1 cellular context compared by ENCODE assay signal in the genomic region with DNA sequence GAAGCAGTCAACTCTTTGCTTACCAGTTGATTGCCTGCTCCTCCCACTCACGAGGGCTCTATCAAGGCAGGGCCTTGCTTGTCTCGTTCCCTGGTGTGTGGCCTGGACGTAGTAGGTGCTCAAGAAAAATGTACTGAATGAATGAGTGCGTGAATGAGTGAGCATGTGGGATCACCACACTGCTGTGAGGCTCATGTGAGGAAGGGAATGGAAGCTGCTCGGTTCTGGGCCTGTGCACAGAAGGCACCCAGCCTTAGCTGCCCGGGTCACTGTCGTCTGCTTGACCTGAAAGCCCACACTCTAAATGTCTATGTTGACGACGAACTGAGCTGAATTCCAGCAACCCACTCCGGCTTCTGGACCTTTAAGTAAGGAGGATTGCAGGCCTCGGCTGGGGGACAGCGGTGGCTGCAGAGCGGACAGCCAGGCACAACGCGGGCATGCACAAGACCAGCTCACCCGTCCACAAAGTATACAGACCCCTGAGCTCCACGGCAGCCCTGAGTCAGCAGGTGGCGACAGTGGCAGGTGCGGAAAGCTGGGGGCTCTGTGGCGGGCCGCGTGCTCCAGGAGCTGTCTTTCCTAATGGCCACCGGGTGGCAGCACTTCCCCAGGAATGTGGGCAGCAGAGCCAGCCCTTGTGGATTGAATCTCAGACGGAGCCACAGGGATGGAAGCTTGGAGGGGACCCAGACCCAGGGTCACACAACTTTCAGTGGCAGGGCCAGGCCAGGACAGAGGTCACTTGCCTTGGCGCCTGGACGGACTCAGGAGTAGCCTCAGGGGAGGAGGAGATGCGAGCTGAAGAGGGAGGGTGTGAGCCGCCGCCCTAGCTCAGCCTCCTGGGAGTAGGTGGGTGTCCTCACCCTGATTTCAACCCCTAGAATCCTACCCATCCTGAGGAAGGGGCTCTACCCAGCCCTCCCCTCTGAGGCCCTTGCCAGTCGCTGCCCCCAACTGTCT.
TF ChIP-seq lines count a peak whose summit lies in the region.

No MANE protein-coding gene starts in this region.

TF ChIP-seq in GM12878, 131 proteins besides CTCF, POLR2A, EP300 and RAD21 (continued from another document):
- TF ChIP-seq, protein P1, sequence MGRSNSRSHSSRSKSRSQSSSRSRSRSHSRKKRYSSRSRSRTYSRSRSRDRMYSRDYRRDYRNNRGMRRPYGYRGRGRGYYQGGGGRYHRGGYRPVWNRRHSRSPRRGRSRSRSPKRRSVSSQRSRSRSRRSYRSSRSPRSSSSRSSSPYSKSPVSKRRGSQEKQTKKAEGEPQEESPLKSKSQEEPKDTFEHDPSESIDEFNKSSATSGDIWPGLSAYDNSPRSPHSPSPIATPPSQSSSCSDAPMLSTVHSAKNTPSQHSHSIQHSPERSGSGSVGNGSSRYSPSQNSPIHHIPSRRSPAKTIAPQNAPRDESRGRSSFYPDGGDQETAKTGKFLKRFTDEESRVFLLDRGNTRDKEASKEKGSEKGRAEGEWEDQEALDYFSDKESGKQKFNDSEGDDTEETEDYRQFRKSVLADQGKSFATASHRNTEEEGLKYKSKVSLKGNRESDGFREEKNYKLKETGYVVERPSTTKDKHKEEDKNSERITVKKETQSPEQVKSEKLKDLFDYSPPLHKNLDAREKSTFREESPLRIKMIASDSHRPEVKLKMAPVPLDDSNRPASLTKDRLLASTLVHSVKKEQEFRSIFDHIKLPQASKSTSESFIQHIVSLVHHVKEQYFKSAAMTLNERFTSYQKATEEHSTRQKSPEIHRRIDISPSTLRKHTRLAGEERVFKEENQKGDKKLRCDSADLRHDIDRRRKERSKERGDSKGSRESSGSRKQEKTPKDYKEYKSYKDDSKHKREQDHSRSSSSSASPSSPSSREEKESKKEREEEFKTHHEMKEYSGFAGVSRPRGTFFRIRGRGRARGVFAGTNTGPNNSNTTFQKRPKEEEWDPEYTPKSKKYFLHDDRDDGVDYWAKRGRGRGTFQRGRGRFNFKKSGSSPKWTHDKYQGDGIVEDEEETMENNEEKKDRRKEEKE (IDR thresholded peaks at IDR 0.05) = no peak
- TF ChIP-seq LARP7 (IDR thresholded peaks at IDR 0.05) = peak; percentile 47; the same call in 1 of the 2 replicates
- TF ChIP-seq BMI1 (IDR thresholded peaks at IDR 0.05; ENCODE audit: borderline replicate concordance) = no peak
- TF ChIP-seq, protein P2, sequence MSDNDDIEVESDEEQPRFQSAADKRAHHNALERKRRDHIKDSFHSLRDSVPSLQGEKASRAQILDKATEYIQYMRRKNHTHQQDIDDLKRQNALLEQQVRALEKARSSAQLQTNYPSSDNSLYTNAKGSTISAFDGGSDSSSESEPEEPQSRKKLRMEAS (IDR thresholded peaks at IDR 0.05; ENCODE audit: low read depth, low read length) = peak; percentile 40; the same call in 1 of the 2 replicates
- TF ChIP-seq POU2F2 (IDR thresholded peaks at IDR 0.05; ENCODE audit: borderline replicate concordance, low read depth, low read length) = 0 out of 3 replicates have a peak, but pooled peaks have one; percentile 18
- TF ChIP-seq GABPA (IDR thresholded peaks at IDR 0.05; ENCODE audit: low read depth) = no peak
- TF ChIP-seq MYC (IDR thresholded peaks at IDR 0.05; ENCODE audit: insufficient read depth, insufficient read length, insufficient replicate concordance, low read length, severe bottlenecking) = peak; percentile 29
- no peak for TF ChIP-seq TCF7 (IDR thresholded peaks at IDR 0.05; ENCODE audit: borderline replicate concordance)
- TF ChIP-seq NFXL1 (IDR thresholded peaks at IDR 0.05; ENCODE audit: borderline replicate concordance) = no peak
- TF ChIP-seq MYB (IDR thresholded peaks at IDR 0.05; ENCODE audit: borderline replicate concordance, low read depth, low read length) = no peak
- TF ChIP-seq ZZZ3 (IDR thresholded peaks at IDR 0.05; ENCODE audit: control insufficient read depth, insufficient read length, low read depth) = no peak
- no peak for TF ChIP-seq HCFC1 (IDR thresholded peaks at IDR 0.05; ENCODE audit: low read length)
- TF ChIP-seq, protein P3, sequence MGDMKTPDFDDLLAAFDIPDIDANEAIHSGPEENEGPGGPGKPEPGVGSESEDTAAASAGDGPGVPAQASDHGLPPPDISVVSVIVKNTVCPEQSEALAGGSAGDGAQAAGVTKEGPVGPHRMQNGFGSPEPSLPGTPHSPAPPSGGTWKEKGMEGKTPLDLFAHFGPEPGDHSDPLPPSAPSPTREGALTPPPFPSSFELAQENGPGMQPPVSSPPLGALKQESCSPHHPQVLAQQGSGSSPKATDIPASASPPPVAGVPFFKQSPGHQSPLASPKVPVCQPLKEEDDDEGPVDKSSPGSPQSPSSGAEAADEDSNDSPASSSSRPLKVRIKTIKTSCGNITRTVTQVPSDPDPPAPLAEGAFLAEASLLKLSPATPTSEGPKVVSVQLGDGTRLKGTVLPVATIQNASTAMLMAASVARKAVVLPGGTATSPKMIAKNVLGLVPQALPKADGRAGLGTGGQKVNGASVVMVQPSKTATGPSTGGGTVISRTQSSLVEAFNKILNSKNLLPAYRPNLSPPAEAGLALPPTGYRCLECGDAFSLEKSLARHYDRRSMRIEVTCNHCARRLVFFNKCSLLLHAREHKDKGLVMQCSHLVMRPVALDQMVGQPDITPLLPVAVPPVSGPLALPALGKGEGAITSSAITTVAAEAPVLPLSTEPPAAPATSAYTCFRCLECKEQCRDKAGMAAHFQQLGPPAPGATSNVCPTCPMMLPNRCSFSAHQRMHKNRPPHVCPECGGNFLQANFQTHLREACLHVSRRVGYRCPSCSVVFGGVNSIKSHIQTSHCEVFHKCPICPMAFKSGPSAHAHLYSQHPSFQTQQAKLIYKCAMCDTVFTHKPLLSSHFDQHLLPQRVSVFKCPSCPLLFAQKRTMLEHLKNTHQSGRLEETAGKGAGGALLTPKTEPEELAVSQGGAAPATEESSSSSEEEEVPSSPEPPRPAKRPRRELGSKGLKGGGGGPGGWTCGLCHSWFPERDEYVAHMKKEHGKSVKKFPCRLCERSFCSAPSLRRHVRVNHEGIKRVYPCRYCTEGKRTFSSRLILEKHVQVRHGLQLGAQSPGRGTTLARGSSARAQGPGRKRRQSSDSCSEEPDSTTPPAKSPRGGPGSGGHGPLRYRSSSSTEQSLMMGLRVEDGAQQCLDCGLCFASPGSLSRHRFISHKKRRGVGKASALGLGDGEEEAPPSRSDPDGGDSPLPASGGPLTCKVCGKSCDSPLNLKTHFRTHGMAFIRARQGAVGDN (IDR thresholded peaks at IDR 0.05) = no peak
- no peak for TF ChIP-seq CEBPB (IDR thresholded peaks at IDR 0.05; ENCODE audit: borderline replicate concordance in 1 of 2, low read depth in 2 of 2, low read length in 2 of 2)
- TF ChIP-seq, protein P4, sequence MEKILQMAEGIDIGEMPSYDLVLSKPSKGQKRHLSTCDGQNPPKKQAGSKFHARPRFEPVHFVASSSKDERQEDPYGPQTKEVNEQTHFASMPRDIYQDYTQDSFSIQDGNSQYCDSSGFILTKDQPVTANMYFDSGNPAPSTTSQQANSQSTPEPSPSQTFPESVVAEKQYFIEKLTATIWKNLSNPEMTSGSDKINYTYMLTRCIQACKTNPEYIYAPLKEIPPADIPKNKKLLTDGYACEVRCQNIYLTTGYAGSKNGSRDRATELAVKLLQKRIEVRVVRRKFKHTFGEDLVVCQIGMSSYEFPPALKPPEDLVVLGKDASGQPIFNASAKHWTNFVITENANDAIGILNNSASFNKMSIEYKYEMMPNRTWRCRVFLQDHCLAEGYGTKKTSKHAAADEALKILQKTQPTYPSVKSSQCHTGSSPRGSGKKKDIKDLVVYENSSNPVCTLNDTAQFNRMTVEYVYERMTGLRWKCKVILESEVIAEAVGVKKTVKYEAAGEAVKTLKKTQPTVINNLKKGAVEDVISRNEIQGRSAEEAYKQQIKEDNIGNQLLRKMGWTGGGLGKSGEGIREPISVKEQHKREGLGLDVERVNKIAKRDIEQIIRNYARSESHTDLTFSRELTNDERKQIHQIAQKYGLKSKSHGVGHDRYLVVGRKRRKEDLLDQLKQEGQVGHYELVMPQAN (conservative IDR thresholded peaks at IDR 0.05) = no peak
- TF ChIP-seq CHD1 (IDR thresholded peaks at IDR 0.05; ENCODE audit: low read depth, low read length) = no peak
- no peak for TF ChIP-seq SPI1 (IDR thresholded peaks at IDR 0.05; ENCODE audit: borderline replicate concordance, insufficient read depth, low read depth, low read length)
- no peak for TF ChIP-seq HDGF (IDR thresholded peaks at IDR 0.05)
- TF ChIP-seq NFYA (IDR thresholded peaks at IDR 0.05; ENCODE audit: borderline replicate concordance, low read depth, low read length) = no peak
- no peak for TF ChIP-seq STAT3 (IDR thresholded peaks at IDR 0.05; ENCODE audit: low read depth, low read length)
- no peak for TF ChIP-seq JUND (IDR thresholded peaks at IDR 0.05; ENCODE audit: low read depth, low read length)
- TF ChIP-seq IKZF1 (conservative IDR thresholded peaks at IDR 0.05) = peak; percentile 36; the same call in 1 of the 2 replicates
- no peak for TF ChIP-seq PAX8 (IDR thresholded peaks at IDR 0.05)
- no peak for TF ChIP-seq NR2C1 (IDR thresholded peaks at IDR 0.05)
- TF ChIP-seq TARDBP (IDR thresholded peaks at IDR 0.05; ENCODE audit: borderline replicate concordance) = no peak
